ENCODE assay signal across 17 cellular contexts in the genomic region with DNA sequence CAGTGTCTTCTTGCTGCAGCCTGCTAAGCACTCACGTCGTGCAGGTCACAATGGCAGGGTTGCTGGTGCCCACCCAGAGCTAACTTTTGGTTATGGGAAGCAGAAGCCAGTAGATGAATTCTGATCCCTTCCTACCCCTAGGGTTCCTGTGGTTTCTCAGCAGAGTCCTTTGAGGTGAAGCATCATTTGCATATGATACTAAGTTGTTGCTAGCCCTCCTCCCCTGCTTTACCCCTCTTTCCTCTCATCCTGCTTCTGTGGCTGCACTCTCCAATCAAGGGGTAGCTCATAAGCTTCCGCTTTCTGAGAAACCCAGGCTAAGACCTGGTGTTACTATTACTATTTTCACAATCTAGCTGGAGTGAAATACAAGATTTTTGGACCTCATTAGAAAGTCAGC.
"Had no signal": no experiment of that assay in that cellular context is flagged by ENCODE, and none has a peak within 500 bp of the region (broad histone marks: within the 10 kb centered on the region; RNA-seq: fewer than 3 reads in every experiment).

No MANE protein-coding gene starts in this region.

- H3K4me3 ChIP-seq: esophagus squamous epithelium, spleen, tibial artery, uterus had no signal

- H3K4me1 ChIP-seq: esophagus squamous epithelium, tibial artery, uterus had no signal

- H3K36me3 ChIP-seq: brain microvascular endothelial cell, spleen, tibial artery, uterus had no signal

- FAIRE-seq: endothelial cell of umbilical vein had no signal

- H3K27me3 ChIP-seq: brain microvascular endothelial cell, esophagus squamous epithelium, spleen, tibial artery, uterus had no signal

- H3K9me3 ChIP-seq: esophagus squamous epithelium, spleen, tibial artery, uterus had no signal

- H3K27ac ChIP-seq: brain microvascular endothelial cell, esophagus squamous epithelium, spleen, tibial artery, uterus had no signal

- DNase-seq: activated CD4-positive, alpha-beta T cell treated with anti-CD3 and anti-CD28 coated beads, Interleukin-2, amount 50 U/mL, for 1 hour; activated CD8-positive, alpha-beta memory T cell treated with anti-CD3 and anti-CD28 coated beads for 24 hours; activated gamma-delta T cell treated with Interleukin-2 at 50 U/mL for 16 hours; anterior cingulate cortex; brain microvascular endothelial cell; cortex of kidney; effector CD4-positive, alpha-beta T cell; esophagus squamous epithelium; kidney glomerular epithelial cell; left ventricle myocardium superior; mesenchymal stem cell; spleen; tibial artery; uterus had no signal

- ATAC-seq: left ventricle myocardium superior; sciatic nerve; stimulated activated effector memory CD8-positive, alpha-beta T cell treated with anti-CD3 and anti-CD28 coated beads, Interleukin-12 subunit alpha, Interleukin-12 subunit beta, amount 100 ng/mL, for 72 hours had no signal
